1 cellular context compared by ENCODE assay signal in genomic region chr3:127455541-127456450, GRCh38.
A peak's percentile ranks its signal among the peaks of the same experiment; 100 is the strongest.
TF ChIP-seq lines count a peak whose summit lies in the region.

No MANE protein-coding gene starts in this region.

TF ChIP-seq in K562, 482 proteins besides CTCF, POLR2A, EP300 and RAD21 (continued from another document):
- no peak for TF ChIP-seq HBP1 (CRISPR knock-in tag; IDR thresholded peaks at IDR 0.05)
- TF ChIP-seq ZNF277 (CRISPR knock-in tag; IDR thresholded peaks at IDR 0.05; ENCODE audit: borderline replicate concordance) = no peak
- TF ChIP-seq NFYB (IDR thresholded peaks at IDR 0.05; ENCODE audit: extremely low read depth, insufficient read length) = no peak
- no peak for TF ChIP-seq ZNF707 (CRISPR knock-in tag; conservative IDR thresholded peaks at IDR 0.05)
- no peak for TF ChIP-seq ZNF175 (CRISPR knock-in tag; IDR thresholded peaks at IDR 0.05; ENCODE audit: low read depth)
- TF ChIP-seq STAG1 (CRISPR knock-in tag; IDR thresholded peaks at IDR 0.05; ENCODE audit: borderline replicate concordance) = peak; percentile 86; the same call in 1 of the 2 replicates
- TF ChIP-seq RBM25 (IDR thresholded peaks at IDR 0.05; ENCODE audit: low read depth, low read length, severe bottlenecking) = peak; percentile 5
- no peak for TF ChIP-seq MYNN (IDR thresholded peaks at IDR 0.05)
- TF ChIP-seq MYNN (CRISPR knock-in tag; IDR thresholded peaks at IDR 0.05) = no peak
- no peak for TF ChIP-seq TGIF2 (CRISPR knock-in tag; IDR thresholded peaks at IDR 0.05)
- TF ChIP-seq ILK (tag; IDR thresholded peaks at IDR 0.05; ENCODE audit: borderline replicate concordance, low read depth) = no peak
- TF ChIP-seq RREB1 (CRISPR knock-in tag; IDR thresholded peaks at IDR 0.05) = no peak
- TF ChIP-seq LARP7 (IDR thresholded peaks at IDR 0.05) = no peak
- TF ChIP-seq MTF1 (CRISPR knock-in tag; IDR thresholded peaks at IDR 0.05; ENCODE audit: borderline replicate concordance) = no peak
- no peak for TF ChIP-seq ZNF12 (CRISPR knock-in tag; IDR thresholded peaks at IDR 0.05)
- TF ChIP-seq ZNF695 (CRISPR knock-in tag; IDR thresholded peaks at IDR 0.05) = no peak
- TF ChIP-seq ATF3 (IDR thresholded peaks at IDR 0.05) = no peak
- TF ChIP-seq ATF3 (CRISPR knock-in tag; conservative IDR thresholded peaks at IDR 0.05) = no peak
- TF ChIP-seq ZNF699 (CRISPR knock-in tag; IDR thresholded peaks at IDR 0.05; ENCODE audit: insufficient replicate concordance) = no peak
- TF ChIP-seq UBTF (IDR thresholded peaks at IDR 0.05; ENCODE audit: borderline replicate concordance in 1 of 2, low read depth in 2 of 2, low read length in 2 of 2) = 0 out of 4 replicates have a peak, but pooled peaks of 1 of the 2 experiments have one; percentile 44
- TF ChIP-seq SIRT6 (IDR thresholded peaks at IDR 0.05; ENCODE audit: low read depth, low read length) = no peak
- TF ChIP-seq POLR2G (IDR thresholded peaks at IDR 0.05; ENCODE audit: low read depth, low read length) = no peak
- no peak for TF ChIP-seq HMGXB4 (CRISPR knock-in tag; IDR thresholded peaks at IDR 0.05)
- TF ChIP-seq RB1 (IDR thresholded peaks at IDR 0.05; ENCODE audit: low read depth) = peak; percentile 71; the same call in 1 of the 2 replicates
- no peak for TF ChIP-seq GTF2E2 (tag; IDR thresholded peaks at IDR 0.05)
- no peak for TF ChIP-seq E2F1 (CRISPR knock-in tag; IDR thresholded peaks at IDR 0.05)
- no peak for TF ChIP-seq REST (CRISPR knock-in tag; IDR thresholded peaks at IDR 0.05; ENCODE audit: low read depth)
- no peak for TF ChIP-seq SMARCA4 (IDR thresholded peaks at IDR 0.05)
- TF ChIP-seq DEAF1 (CRISPR knock-in tag; IDR thresholded peaks at IDR 0.05) = peak; percentile 65
- TF ChIP-seq RCOR1 (IDR thresholded peaks at IDR 0.05; ENCODE audit: borderline replicate concordance in 1 of 2, low read depth in 2 of 2, low read length in 2 of 2) = no peak
